ENCODE assay signal across 15 cellular contexts in genomic region chr19:18402433-18403248, GRCh38. TPM values are rescaled to one million over a fixed set of nuclear protein-coding genes. Genes with fewer than 3 reads are reported as not detected.
A peak's percentile ranks its signal among the peaks of the same experiment; 100 is the strongest.
DNase-seq lines count a peak whose midpoint lies in the region; ATAC-seq, FAIRE-seq and TF ChIP-seq lines count a peak whose summit lies in the region.
"Not testable (repeated sequence)": the region's sequence is repeated elsewhere in the genome, so short reads cannot be mapped to it uniquely, and the experiment has no call there.
"Had no signal": no experiment of that assay in that cellular context is flagged by ENCODE, and none has a peak within 500 bp of the region (broad histone marks: within the 10 kb centered on the region; RNA-seq: fewer than 3 reads in every experiment).

No MANE protein-coding gene starts in this region.

- not testable (repeated sequence) for H3K4me1 Mint-ChIP-seq in T-helper 17 cell; MCF 10A (ENCODE audit: insufficient read depth, unreplicated experiment)

- peak overlapping the region; percentile 78 for H2AFZ ChIP-seq in neuronal stem cell (ENCODE audit: low read length)

- not testable (repeated sequence) for H4K91ac ChIP-seq in neuronal stem cell (ENCODE audit: low read depth, low read length, poor library complexity)

- not testable (repeated sequence) for H3K9me3 ChIP-seq in A549; T-helper 17 cell (ENCODE audit: control insufficient read depth, low read length, poor library complexity, severe bottlenecking); neuronal stem cell (replicated peaks in 1 of 2; ENCODE audit: control insufficient read depth in 2 of 2, insufficient read depth in 1 of 2, low read depth in 1 of 2, low read length in 2 of 2); stomach

- 59% methylated on average over 18 of the region's 18 CpGs for WGBS in A549 (ENCODE audit: missing lambda C conversion rate)
- WGBS in neuronal stem cell (ENCODE audit: extremely low coverage in 2 of 2, insufficient read length in 2 of 2, insufficient replicate concordance in 1 of 2), 2 donors, result no CpG with 5 or more reads among the region's 18 CpGs
- WGBS in stomach, 5 donors, result 43 to 74% (median 50%) methylated on average over 18 of the region's 18 CpGs

- H2BK5ac ChIP-seq in neuronal stem cell (ENCODE audit: low read length), result not testable (repeated sequence)

- not testable (repeated sequence) for TF ChIP-seq POLR2A in A549 (IDR thresholded peaks at IDR 0.05; ENCODE audit: low read length); NB4 (IDR thresholded peaks at IDR 0.05; ENCODE audit: extremely low read depth, insufficient read length); stomach (IDR thresholded peaks at IDR 0.05)

- not testable (repeated sequence) for H2AK5ac ChIP-seq in neuronal stem cell (ENCODE audit: low read depth, low read length)

- H3K23ac ChIP-seq in neuronal stem cell (ENCODE audit: low read depth, low read length, poor library complexity), result not testable (repeated sequence)

- H3K9ac ChIP-seq in neuronal stem cell (ENCODE audit: low read depth, low read length, poor library complexity), result not testable (repeated sequence)

- not testable (repeated sequence) for H3K18ac ChIP-seq in neuronal stem cell (ENCODE audit: low read length)

- H4K8ac ChIP-seq in neuronal stem cell (ENCODE audit: low read depth, low read length), result not testable (repeated sequence)

- H3K27me3 Mint-ChIP-seq in T-helper 17 cell, result peaks cover 14% of the 10 kb centered on the region
- not testable (repeated sequence) for H3K27me3 Mint-ChIP-seq in MCF 10A (ENCODE audit: insufficient read depth, unreplicated experiment)

- H3K4ac ChIP-seq in neuronal stem cell (ENCODE audit: low read length), result not testable (repeated sequence)

- H3K4me1 ChIP-seq in A549 (peaks cover 39% of the 10 kb centered on the region), stomach (peaks cover 4 to 62% (median 21%) of the 10 kb centered on the region in 4 donors)
- not testable (repeated sequence) for H3K4me1 ChIP-seq in neuronal stem cell (ENCODE audit: control insufficient read depth in 2 of 2, insufficient read depth in 1 of 2, low read depth in 1 of 2, low read length in 2 of 2)

- not testable (repeated sequence) for H3K36me3 ChIP-seq in neuronal stem cell (replicated peaks in 1 of 2; ENCODE audit: control insufficient read depth in 2 of 2, insufficient read depth in 2 of 2, low read length in 2 of 2); stomach

- BruUV-seq in MCF 10A (replicated peaks; lab: Mats Ljungman, UMichigan), result not testable (repeated sequence)

- H3K36me3 Mint-ChIP-seq in T-helper 17 cell (ENCODE audit: low read depth); MCF 10A (ENCODE audit: insufficient read depth, unreplicated experiment): not testable (repeated sequence)

- H3K79me1 ChIP-seq in neuronal stem cell (ENCODE audit: low read depth, low read length), result not testable (repeated sequence)

- H3K27ac Mint-ChIP-seq in T-helper 17 cell, result not testable (repeated sequence)
- peak overlapping the region; percentile 31 for H3K27ac Mint-ChIP-seq in MCF 10A (ENCODE audit: low read depth, unreplicated experiment)

- CTCF ChIA-PET in A549 (lab: Yijun Ruan, JAX), result interaction anchor here (0.9 to 7.5 kb wide), 5 partner anchors 10 to 123 kb away, joined by 3 to 85 read pairs (median 6); no protein-coding TSS in a partner anchor
- CTCF ChIA-PET in MCF 10A (lab: Yijun Ruan, JAX), result interaction anchor here (0.6 to 1.3 kb wide), 8 partner anchors 10 to 1427 kb away, joined by 3 to 7 read pairs (median 3); partner anchors contain the start of gene SSBP4

- H2BK15ac ChIP-seq in neuronal stem cell (ENCODE audit: low read length), result not testable (repeated sequence)

- POLR2A ChIA-PET in A549 (lab: Yijun Ruan, JAX), result not testable (repeated sequence)
- POLR2A ChIA-PET in MCF 10A (lab: Yijun Ruan, JAX), result interaction anchor here (1.3 kb wide), 1 partner anchor 11 kb away, joined by 4 read pairs; no protein-coding TSS in a partner anchor

- ATAC-seq in A549, T-helper 17 cell: not testable (repeated sequence)
- ATAC-seq in left colon, result peak; percentile 22

- H3K27me3 ChIP-seq in neuronal stem cell (ENCODE audit: control insufficient read depth in 3 of 3, insufficient read depth in 3 of 3, low read depth in 1 of 3, low read length in 3 of 3); stomach: not testable (repeated sequence)

- not testable (repeated sequence) for TF ChIP-seq EP300 in A549 (IDR thresholded peaks at IDR 0.05); stomach (IDR thresholded peaks at IDR 0.05)

- TF ChIP-seq RAD21 in A549 (conservative IDR thresholded peaks at IDR 0.05 in 1 of 2, IDR thresholded peaks at IDR 0.05 in 1 of 2), result not testable (repeated sequence)

- not testable (repeated sequence) for TF ChIP-seq CTCF in A549 (IDR thresholded peaks at IDR 0.05); NB4 (IDR thresholded peaks at IDR 0.05; ENCODE audit: low read depth, low read length); MCF 10A (IDR thresholded peaks at IDR 0.05; ENCODE audit: unreplicated experiment); stomach (IDR thresholded peaks at IDR 0.05)

- not testable (repeated sequence) for H2BK12ac ChIP-seq in neuronal stem cell (ENCODE audit: low read length)

- intact Hi-C loops in MCF 10A (cut with micrococcal nuclease); left colon (cut with DNase I, micrococcal nuclease); stomach (cut with DNase I; ENCODE audit: low total_unique reads): not testable (repeated sequence)

- peak overlapping the region; percentile 83 to 91 for H3K27ac ChIP-seq in A549
- H3K27ac ChIP-seq in neuronal stem cell (replicated peaks; ENCODE audit: low read length), result not testable (repeated sequence)
- H3K27ac ChIP-seq in stomach, result peak overlapping the region in 4 of 5 donors; percentile 3 to 61 (median 40)

- peak overlapping the region; percentile 71 for H3K4me2 ChIP-seq in A549
- H3K4me2 ChIP-seq in neuronal stem cell (ENCODE audit: insufficient read depth, low read length, poor library complexity, severe bottlenecking), result not testable (repeated sequence)

- not testable (repeated sequence) for H3K4me3 ChIP-seq in A549; NB4 (ENCODE audit: low read depth, low read length); neuronal stem cell (ENCODE audit: low read length in 2 of 2); stomach

- H3K14ac ChIP-seq in neuronal stem cell (ENCODE audit: low read length), result not testable (repeated sequence)

- DNase-seq in A549 (ENCODE audit: low read depth in 1 of 2, low spot score in 1 of 2); T-helper 17 cell; MCF 10A (ENCODE audit: unreplicated experiment); left colon; neuronal stem cell (ENCODE audit: low spot score); stomach: not testable (repeated sequence)
- peak; percentile 21 for DNase-seq in HK-2 (ENCODE audit: unreplicated experiment)
- DNase-seq in NB4 (ENCODE audit: low read depth), result peak; percentile 42

- FAIRE-seq in A549 (lab: Jason Lieb, UNC), result not testable (repeated sequence)

- not testable (repeated sequence) for H2BK120ac ChIP-seq in neuronal stem cell (ENCODE audit: low read depth, low read length)

- not testable (repeated sequence) for H3K9me3 Mint-ChIP-seq in MCF 10A (ENCODE audit: unreplicated experiment)

- H3K4me3 Mint-ChIP-seq in T-helper 17 cell, result peak overlapping the region; percentile 7
- not testable (repeated sequence) for H3K4me3 Mint-ChIP-seq in MCF 10A (ENCODE audit: unreplicated experiment)

RNA-seq across cellular contexts. Expression of gene LRRC25, which starts 5.2 kb away (rescaled TPM):
- polyA plus RNA-seq in A549 (2011; rRNA removed), result not detected in 2 replicates
- polyA plus RNA-seq in A549 (2012; cell fraction: cytosol; rRNA removed), result not detected in 2 replicates
- not detected in 2 replicates for polyA plus RNA-seq in A549 (2012; cell fraction: nucleus; rRNA removed)
- polyA plus RNA-seq in A549 (2017; fragmentation: RNase III; extraction: RNeasy Plus Mini Kit Qiagen cat#74134 plus additional on column Dnase treatment), result not detected in 3 replicates
- polyA minus RNA-seq in A549 (2011; rRNA and poly(A)+ RNA removed), result not detected in 2 replicates
- total RNA-seq in T-helper 17 cell, result 1 to 10 TPM in 1 of 2 donors, under 1 TPM in 1; 0.63 to 3.2 TPM
- not detected in 2 replicates for total RNA-seq in MCF 10A (2022)
- 1 to 10 TPM in 1 of 2 donors, under 1 TPM in 1; 0.79 to 5.1 TPM for total RNA-seq in left colon
- polyA plus RNA-seq in neuronal stem cell (2013, experiment 1 of 2), result 0.18 TPM
- polyA plus RNA-seq in neuronal stem cell (2013, experiment 2 of 2), result 0.10 TPM
- 10 to 100 TPM in 1 of 5 donors, 1 to 10 TPM in 2, not detected in 2; 2.9 to 11.2 (median 7.2) TPM for total RNA-seq in stomach
- 1 to 10 TPM in 2 of 3 donors, under 1 TPM in 1; 0.98 to 2.4 (median 1.7) TPM for polyA plus RNA-seq in stomach
- total RNA-seq: activated CD4-positive, alpha-beta memory T cell treated with anti-CD3 and anti-CD28 coated beads, Interleukin-2, amount 10 ng/mL, durations not matched to agents 7 days and 5 days; CD4-positive, CD25-positive, alpha-beta regulatory T cell; dermis blood vessel endothelial cell; endodermal cell; NCI-H460 had no signal
- polyA plus RNA-seq: SK-N-SH had no signal

RNA-seq across cellular contexts. Expression of gene SSBP4, which starts 16.6 kb away (rescaled TPM):
- 5.4 and 6.9 TPM in 2 replicates for polyA plus RNA-seq in A549 (2011; rRNA removed)
- polyA plus RNA-seq in A549 (2012; cell fraction: cytosol; rRNA removed), result 28.5 and 47.8 TPM in 2 replicates
- 69.4 and 124 TPM in 2 replicates for polyA plus RNA-seq in A549 (2012; cell fraction: nucleus; rRNA removed)
- 37.8 to 43.2 TPM (median 41.5 TPM) in 3 replicates for polyA plus RNA-seq in A549 (2017; fragmentation: RNase III; extraction: RNeasy Plus Mini Kit Qiagen cat#74134 plus additional on column Dnase treatment)
- 5.0 and 10.7 TPM in 2 replicates for polyA minus RNA-seq in A549 (2011; rRNA and poly(A)+ RNA removed)
- total RNA-seq in T-helper 17 cell, result 100 to 1,000 TPM; 112 to 113 TPM
- 22.3 and 26.3 TPM in 2 replicates for total RNA-seq in MCF 10A (2022)
- total RNA-seq in left colon, result 10 to 100 TPM; 37.4 to 50.7 TPM
- 66.8 TPM for polyA plus RNA-seq in neuronal stem cell (2013, experiment 1 of 2)
- polyA plus RNA-seq in neuronal stem cell (2013, experiment 2 of 2), result 64.3 TPM
- 100 to 1,000 TPM in 1 of 5 donors, 10 to 100 TPM in 4; 22.8 to 253 (median 39.7) TPM for total RNA-seq in stomach
- 10 to 100 TPM; 49.9 to 77.6 (median 54.4) TPM for polyA plus RNA-seq in stomach

RNA-seq across cellular contexts. Expression of gene GDF15, which starts 16.7 kb away (rescaled TPM):
- polyA plus RNA-seq in A549 (2011; rRNA removed), result 67.8 and 78.5 TPM in 2 replicates
- polyA plus RNA-seq in A549 (2012; cell fraction: cytosol; rRNA removed), result 120 and 188 TPM in 2 replicates
- 132 and 182 TPM in 2 replicates for polyA plus RNA-seq in A549 (2012; cell fraction: nucleus; rRNA removed)
- polyA plus RNA-seq in A549 (2017; fragmentation: RNase III; extraction: RNeasy Plus Mini Kit Qiagen cat#74134 plus additional on column Dnase treatment), result 53.4 to 58.4 TPM (median 56.9 TPM) in 3 replicates
- 33.4 and 59.6 TPM in 2 replicates for polyA minus RNA-seq in A549 (2011; rRNA and poly(A)+ RNA removed)
- total RNA-seq in T-helper 17 cell, result under 1 TPM; 0.29 to 0.85 TPM
- 193 and 288 TPM in 2 replicates for total RNA-seq in MCF 10A (2022)
- 10 to 100 TPM; 32.2 to 87.6 TPM for total RNA-seq in left colon
- 5.3 TPM for polyA plus RNA-seq in neuronal stem cell (2013, experiment 1 of 2)
- 5.1 TPM for polyA plus RNA-seq in neuronal stem cell (2013, experiment 2 of 2)
- total RNA-seq in stomach, result 100 to 1,000 TPM in 1 of 5 donors, 10 to 100 TPM in 4; 17.3 to 102 (median 46.9) TPM
- polyA plus RNA-seq in stomach, result 100 to 1,000 TPM in 1 of 3 donors, 10 to 100 TPM in 2; 14.2 to 134 (median 44.5) TPM
- total RNA-seq: activated CD4-positive, alpha-beta memory T cell treated with anti-CD3 and anti-CD28 coated beads, Interleukin-2, amount 10 ng/mL, durations not matched to agents 7 days and 5 days; CD4-positive, CD25-positive, alpha-beta regulatory T cell; mononuclear cell had no signal
- polyA plus RNA-seq: CD4-positive, CD25-positive, alpha-beta regulatory T cell had no signal

RNA-seq across cellular contexts. Expression of gene ISYNA1, which starts 35.3 kb away (rescaled TPM):
- polyA plus RNA-seq in A549 (2011; rRNA removed) (17.6 and 18.0 TPM in 2 replicates), A549 (2017; fragmentation: RNase III; extraction: RNeasy Plus Mini Kit Qiagen cat#74134 plus additional on column Dnase treatment) (48.5 to 71.0 TPM (median 60.7 TPM) in 3 replicates), stomach (10 to 100 TPM in 2 of 3 donors, 1 to 10 TPM in 1; 9.5 to 39.7 (median 15.0) TPM)
- 43.0 and 56.5 TPM in 2 replicates for polyA plus RNA-seq in A549 (2012; cell fraction: cytosol; rRNA removed)
- 199 and 307 TPM in 2 replicates for polyA plus RNA-seq in A549 (2012; cell fraction: nucleus; rRNA removed)
- 17.4 and 29.8 TPM in 2 replicates for polyA minus RNA-seq in A549 (2011; rRNA and poly(A)+ RNA removed)
- total RNA-seq in T-helper 17 cell (10 to 100 TPM; 37.6 to 39.6 TPM), MCF 10A (2022) (6.8 and 7.7 TPM in 2 replicates), left colon (10 to 100 TPM; 14.1 to 15.1 TPM), stomach (10 to 100 TPM in 4 of 5 donors, 1 to 10 TPM in 1; 7.8 to 47.3 (median 15.8) TPM)
- 318 TPM for polyA plus RNA-seq in neuronal stem cell (2013, experiment 1 of 2)
- 304 TPM for polyA plus RNA-seq in neuronal stem cell (2013, experiment 2 of 2)

Comparison
In these comparisons a context has a peak if more than half of its experiments do, and no peak if none do; other contexts are left out.
1. RNA of gene GDF15, which starts 16.7 kb away (total RNA-seq): 193 to 288 TPM in MCF 10A, 32.2 to 87.6 TPM in left colon and 17.3 to 102 TPM in stomach; 0.29 to 0.85 TPM in T-helper 17 cell; every median in the first group is over 4 times any median in the second.